18 cellular contexts compared by ENCODE assay signal in genomic region chr2:58515827-58516574, GRCh38.
DNase-seq lines count a peak whose midpoint lies in the region; ATAC-seq and TF ChIP-seq lines count a peak whose summit lies in the region.
"Had no signal": no experiment of that assay in that cellular context is flagged by ENCODE, and none has a peak within 500 bp of the region (broad histone marks: within the 10 kb centered on the region; RNA-seq: fewer than 3 reads in every experiment).

No MANE protein-coding gene starts in this region.

- no peaks in the 10 kb centered on the region for H4K20me1 ChIP-seq in PC-3 (ENCODE audit: low read length)

- POLR2A ChIA-PET in activated CD4-positive, alpha-beta T cell treated with anti-CD3 and anti-CD28 coated beads for 36 hours (lab: Charles Lee): interaction anchor here (0.6 kb wide), 1 partner anchor 259 kb away, joined by 3 read pairs; no protein-coding TSS in a partner anchor
- POLR2A ChIA-PET in PC-3 (lab: Charles Lee; ENCODE audit: unreplicated experiment): no interaction called here

- H3K27me3 ChIP-seq in PC-3 (ENCODE audit: low read length): no peaks in the 10 kb centered on the region
- H3K27me3 ChIP-seq: body of pancreas, upper lobe of right lung had no signal

- H3K4me3 ChIP-seq in PC-3 (ENCODE audit: low read length) (peak overlapping the region; percentile 10; the same call in 1 of the 2 replicates), foreskin fibroblast (ENCODE audit: low read depth in 1 of 2, low read length in 2 of 2) (no peak overlapping the region)
- H3K4me3 ChIP-seq: body of pancreas, upper lobe of right lung had no signal

- CTCF ChIA-PET in activated CD4-positive, alpha-beta T cell treated with anti-CD3 and anti-CD28 coated beads for 36 hours (lab: Charles Lee): interaction anchor here (1.1 kb wide), 1 partner anchor 671 kb away, joined by 4 read pairs; no protein-coding TSS in a partner anchor
- CTCF ChIA-PET in PC-3 (lab: Charles Lee): no interaction called here

- no peak overlapping the region for H3K27ac Mint-ChIP-seq in activated CD4-positive, alpha-beta T cell treated with anti-CD3 and anti-CD28 coated beads for 36 hours
- H3K27ac Mint-ChIP-seq: dendritic cell treated with granulocyte-macrophage colony-stimulating factor and Interleukin-4, amounts not matched to agents 40 ng/mL and 50 ng/mL, for 4 days; stimulated activated naive CD8-positive, alpha-beta T cell treated with anti-CD3 and anti-CD28 coated beads, Interleukin-15, Interleukin-2, amounts not matched to agents 100 ng/mL and 50 ng/mL, for 24 hours had no signal

- no peak overlapping the region for H3K4me3 Mint-ChIP-seq in activated CD4-positive, alpha-beta T cell treated with anti-CD3 and anti-CD28 coated beads for 36 hours
- H3K4me3 Mint-ChIP-seq: dendritic cell treated with granulocyte-macrophage colony-stimulating factor and Interleukin-4, amounts not matched to agents 40 ng/mL and 50 ng/mL, for 4 days; stimulated activated naive CD8-positive, alpha-beta T cell treated with anti-CD3 and anti-CD28 coated beads, Interleukin-15, Interleukin-2, amounts not matched to agents 100 ng/mL and 50 ng/mL, for 24 hours had no signal

- H3K27ac ChIP-seq in PC-3 (ENCODE audit: low read length): peak overlapping the region; percentile 83
- H3K27ac ChIP-seq: body of pancreas, HL-60, upper lobe of right lung had no signal

- no peaks in the 10 kb centered on the region for H3K27me3 Mint-ChIP-seq in activated CD4-positive, alpha-beta T cell treated with anti-CD3 and anti-CD28 coated beads for 36 hours
- H3K27me3 Mint-ChIP-seq: dendritic cell treated with granulocyte-macrophage colony-stimulating factor and Interleukin-4, amounts not matched to agents 40 ng/mL and 50 ng/mL, for 4 days; stimulated activated naive CD8-positive, alpha-beta T cell treated with anti-CD3 and anti-CD28 coated beads, Interleukin-15, Interleukin-2, amounts not matched to agents 100 ng/mL and 50 ng/mL, for 24 hours had no signal

- no peaks in the 10 kb centered on the region for H3K36me3 ChIP-seq in PC-3 (ENCODE audit: low read depth, low read length)
- H3K36me3 ChIP-seq: upper lobe of right lung had no signal

- peak overlapping the region; percentile 3; the same call in 1 of the 2 replicates for H3K9ac ChIP-seq in PC-3 (ENCODE audit: low read length)

- intact Hi-C loops in activated CD4-positive, alpha-beta T cell treated with anti-CD3 and anti-CD28 coated beads for 36 hours (cut with DNase I, micrococcal nuclease): no loop called here
- intact Hi-C loops in PC-3 (cut with micrococcal nuclease): loop anchor here (5.0 kb wide), 1 partner anchor 69 kb away; no protein-coding TSS in a partner anchor

- peak; percentile 85 for ATAC-seq in activated CD4-positive, alpha-beta T cell treated with anti-CD3 and anti-CD28 coated beads for 36 hours
- peak; percentile 36 for ATAC-seq in PC-3
- ATAC-seq: body of pancreas, upper lobe of right lung had no signal

- peak; percentile 17 for DNase-seq in activated CD4-positive, alpha-beta T cell treated with anti-CD3 and anti-CD28 coated beads for 36 hours
- no peak for DNase-seq in activated CD4-positive, alpha-beta T cell treated with anti-CD3 and anti-CD28 coated beads, Interleukin-2, amount 50 U/mL, for 48 hours
- DNase-seq in KBM-7 (peak; percentile 23), PC-3 (peak; percentile 12), kidney tubule cell (ENCODE audit: low spot score) (peak; percentile 10), foreskin fibroblast (no peak), SHP77 treated with DMSO at 0.1 percent for 48 hours (lab: John Stamatoyannopoulos, UW) (no peak), NOMO-1 treated with dmso at 0.1 percent for 144 hours (lab: John Stamatoyannopoulos, UW; ENCODE audit: unreplicated experiment) (no peak)
- DNase-seq: activated naive CD4-positive, alpha-beta T cell treated with Interleukin-2 at 50 U/mL for 16 hours; body of pancreas; DMS79; erythroblast; NCI-H1930; NCI-H69; upper lobe of right lung had no signal

- H3K79me2 ChIP-seq in PC-3 (ENCODE audit: low read length): no peaks in the 10 kb centered on the region

- no peaks in the 10 kb centered on the region for H3K9me3 Mint-ChIP-seq in activated CD4-positive, alpha-beta T cell treated with anti-CD3 and anti-CD28 coated beads for 36 hours (ENCODE audit: low read depth)
- H3K9me3 Mint-ChIP-seq: dendritic cell treated with granulocyte-macrophage colony-stimulating factor and Interleukin-4, amounts not matched to agents 40 ng/mL and 50 ng/mL, for 4 days; stimulated activated naive CD8-positive, alpha-beta T cell treated with anti-CD3 and anti-CD28 coated beads, Interleukin-15, Interleukin-2, amounts not matched to agents 100 ng/mL and 50 ng/mL, for 24 hours had no signal

- in situ Hi-C loops in KBM-7 (cut with MboI; ENCODE audit: low pct_unique_long_range_greater_than_20kb, low sequenced_read_pairs): no loop called here

- no peaks in the 10 kb centered on the region for H3K9me3 ChIP-seq in PC-3 (ENCODE audit: low read length)
- H3K9me3 ChIP-seq: body of pancreas, upper lobe of right lung had no signal

- no peaks in the 10 kb centered on the region for H3K4me1 Mint-ChIP-seq in activated CD4-positive, alpha-beta T cell treated with anti-CD3 and anti-CD28 coated beads for 36 hours

- no peaks in the 10 kb centered on the region for H3F3A ChIP-seq in PC-3 (ENCODE audit: low read length, unreplicated experiment)

- H3K4me1 ChIP-seq in PC-3 (ENCODE audit: insufficient read depth, low read length): peaks cover 10% of the 10 kb centered on the region
- H3K4me1 ChIP-seq: body of pancreas, upper lobe of right lung had no signal

- H3K4me2 ChIP-seq in PC-3 (ENCODE audit: low read length): peak overlapping the region; percentile 47

- TSS peak; percentile 22 for BruUV-seq in PC-3 (replicated peaks; lab: Mats Ljungman, UMichigan)

- no peaks in the 10 kb centered on the region for H3K9me2 ChIP-seq in PC-3 (replicated peaks; ENCODE audit: low read length)

- peak overlapping the region; percentile 16 for H2AFZ ChIP-seq in PC-3 (ENCODE audit: low read length)

- no peak for TF ChIP-seq CTCF in PC-3 (conservative IDR thresholded peaks at IDR 0.05; ENCODE audit: low read depth, low read length)
- no peak for TF ChIP-seq CTCF in foreskin fibroblast (IDR thresholded peaks at IDR 0.05; ENCODE audit: low read depth, low read length)

- no peaks in the 10 kb centered on the region for H3K36me3 Mint-ChIP-seq in activated CD4-positive, alpha-beta T cell treated with anti-CD3 and anti-CD28 coated beads for 36 hours (ENCODE audit: low read depth)

Comparison
In these comparisons a context has a peak if more than half of its experiments do, and no peak if none do; other contexts are left out.
1. DNase-seq: peak in activated CD4-positive, alpha-beta T cell treated with anti-CD3 and anti-CD28 coated beads for 36 hours (single experiment), KBM-7 (single experiment), PC-3 (single experiment) and kidney tubule cell (single experiment); none in activated CD4-positive, alpha-beta T cell treated with anti-CD3 and anti-CD28 coated beads, Interleukin-2, amount 50 U/mL, for 48 hours (0 of 2), foreskin fibroblast (0 of 2), SHP77 treated with DMSO at 0.1 percent for 48 hours (single experiment) and NOMO-1 treated with dmso at 0.1 percent for 144 hours (single experiment).